In genomic region chr7:80018941-80019808, GRCh38 we compare ENCODE assay signal across 8 cellular contexts.
DNase-seq lines count a peak whose midpoint lies in the region; ATAC-seq lines count a peak whose summit lies in the region.

No MANE protein-coding gene starts in this region.

- ATAC-seq in GM19397 (IDR thresholded peaks at IDR 0.05; ENCODE audit: unreplicated experiment): peak; percentile 98
- ATAC-seq in HG03439 (IDR thresholded peaks at IDR 0.05; ENCODE audit: unreplicated experiment): peak; percentile 97

- peak; percentile 57 for DNase-seq in DMS114 treated with DMSO at 0.1 percent for 48 hours (lab: John Stamatoyannopoulos, UW; ENCODE audit: unreplicated experiment)
- DNase-seq in NCI-H526 (lab: John Stamatoyannopoulos, UW): peak; percentile 59 to 81
- peak; percentile 6 for DNase-seq in activated T-cell treated with anti-CD3 and anti-CD28 coated beads for 48 hours (ENCODE audit: low read depth)
- peak; percentile 57 for DNase-seq in glomerular visceral epithelial cell (ENCODE audit: extremely low spot score)
- DNase-seq in renal cortical epithelial cell (ENCODE audit: low read depth): peak; percentile 29
- no peak for DNase-seq in GOT3 (lab: John Stamatoyannopoulos, UW)
